Comparison of ENCODE assay signal across 8 cellular contexts in genomic region chr3:43105224-43105596, GRCh38. TPM values are rescaled to one million over a fixed set of nuclear protein-coding genes. Genes with fewer than 3 reads are reported as not detected.
DNase-seq lines count a peak whose midpoint lies in the region; ATAC-seq and TF ChIP-seq lines count a peak whose summit lies in the region.

No MANE protein-coding gene starts in this region.

- TF ChIP-seq CTCF in C4-2B (conservative IDR thresholded peaks at IDR 0.05) (no peak), natural killer cell (IDR thresholded peaks at IDR 0.05) (no peak), uterus (IDR thresholded peaks at IDR 0.05) (no peak), GM10266 (IDR thresholded peaks at IDR 0.05; ENCODE audit: control insufficient read depth, insufficient read depth, low read depth, missing control alignments) (no peak)

- H3K27ac ChIP-seq in C4-2B: peak overlapping the region; percentile 72
- H3K27ac ChIP-seq in SK-N-MC: no peak overlapping the region
- no peak overlapping the region for H3K27ac ChIP-seq in duodenal mucosa (ENCODE audit: low read depth, low read length)
- H3K27ac ChIP-seq in uterus: peak overlapping the region; percentile 96

- H3K36me3 Mint-ChIP-seq in natural killer cell: no peaks in the 10 kb centered on the region

- no peak overlapping the region for H3K9ac ChIP-seq in SK-N-MC (ENCODE audit: insufficient read length)
- no peak overlapping the region for H3K9ac ChIP-seq in duodenal mucosa (ENCODE audit: low read depth in 1 of 2, low read length in 2 of 2)

- DNase-seq in SK-N-MC (ENCODE audit: low read depth, low spot score) (no peak), natural killer cell (no peak), uterus (peak in 1 of 2 donors; percentile 45), GM10266 (ENCODE audit: extremely low spot score) (no peak)
- no peak for DNase-seq in central memory CD4-positive, alpha-beta T cell

- H3K4me3 ChIP-seq in SK-N-MC (peak overlapping the region; percentile 78), duodenal mucosa (ENCODE audit: low read depth in 1 of 2, low read length in 2 of 2) (peak overlapping the region; percentile 23 to 74), uterus (peak overlapping the region; percentile 83 to 92)

- H3K4me1 ChIP-seq in duodenal mucosa (ENCODE audit: control insufficient read depth in 1 of 2, insufficient read depth in 2 of 2, low read length in 2 of 2): peaks cover 10% of the 10 kb centered on the region in 2 donors
- H3K4me1 ChIP-seq in uterus: peaks cover 0 to 3% of the 10 kb centered on the region in 2 donors

- peaks cover 0 to 27% of the 10 kb centered on the region in 2 donors for H3K4me1 Mint-ChIP-seq in natural killer cell

- no peaks in the 10 kb centered on the region for H3K9me3 Mint-ChIP-seq in natural killer cell

- peak overlapping the region in 1 of 2 donors; percentile 70 for H3K27ac Mint-ChIP-seq in natural killer cell

- H3K36me3 ChIP-seq in SK-N-MC (ENCODE audit: insufficient read depth, low read length) (no peaks in the 10 kb centered on the region), duodenal mucosa (ENCODE audit: control insufficient read depth in 1 of 2, insufficient read depth in 2 of 2, low read length in 2 of 2) (no peaks in the 10 kb centered on the region), uterus (no peaks in the 10 kb centered on the region)

- no peaks in the 10 kb centered on the region for H3K27me3 Mint-ChIP-seq in natural killer cell (ENCODE audit: low read depth in 2 of 2)

- intact Hi-C loops in natural killer cell (cut with micrococcal nuclease) (no loop called here), uterus (cut with DNase I; ENCODE audit: low total_unique reads) (loop anchor here (10.0 kb wide), 1 partner anchor 140 kb away; no protein-coding TSS in a partner anchor)

- H3K4me3 Mint-ChIP-seq in natural killer cell: peak overlapping the region; percentile 78

- H3K9me3 ChIP-seq in SK-N-MC (ENCODE audit: low read depth, low read length) (no peaks in the 10 kb centered on the region), duodenal mucosa (ENCODE audit: control insufficient read depth in 1 of 2, low read length in 2 of 2) (no peaks in the 10 kb centered on the region), uterus (no peaks in the 10 kb centered on the region)

- no peak for TF ChIP-seq POLR2A in uterus (IDR thresholded peaks at IDR 0.05)

- ATAC-seq in natural killer cell (peak in 2 of 3 donors; percentile 3 to 6), GM19351 (IDR thresholded peaks at IDR 0.05; ENCODE audit: unreplicated experiment) (no peak)

- H3K27me3 ChIP-seq in duodenal mucosa (ENCODE audit: control insufficient read depth in 1 of 2, insufficient read depth in 2 of 2, low read length in 2 of 2) (no peaks in the 10 kb centered on the region), uterus (no peaks in the 10 kb centered on the region)

RNA-seq across cellular contexts. Expression of gene POMGNT2, which starts 0.7 kb away (rescaled TPM):
- total RNA-seq in natural killer cell (1 to 10 TPM; 4.3 to 7.4 (median 6.6) TPM), uterus (100 to 1,000 TPM in 1 of 4 donors, 10 to 100 TPM in 3; 17.6 to 103 (median 57.7) TPM)

Comparison
In these comparisons a context has a peak if more than half of its experiments do, and no peak if none do; other contexts are left out.
1. H3K27ac ChIP-seq: peak in C4-2B (single experiment) and uterus (2 of 2); none in SK-N-MC (single experiment) and duodenal mucosa (single experiment).
2. Peak in every context shown above with its lines, with median percentiles within 50 percentile points of each other: H3K4me3 ChIP-seq.